Comparison of ENCODE assay signal across 14 cellular contexts in the genomic region with DNA sequence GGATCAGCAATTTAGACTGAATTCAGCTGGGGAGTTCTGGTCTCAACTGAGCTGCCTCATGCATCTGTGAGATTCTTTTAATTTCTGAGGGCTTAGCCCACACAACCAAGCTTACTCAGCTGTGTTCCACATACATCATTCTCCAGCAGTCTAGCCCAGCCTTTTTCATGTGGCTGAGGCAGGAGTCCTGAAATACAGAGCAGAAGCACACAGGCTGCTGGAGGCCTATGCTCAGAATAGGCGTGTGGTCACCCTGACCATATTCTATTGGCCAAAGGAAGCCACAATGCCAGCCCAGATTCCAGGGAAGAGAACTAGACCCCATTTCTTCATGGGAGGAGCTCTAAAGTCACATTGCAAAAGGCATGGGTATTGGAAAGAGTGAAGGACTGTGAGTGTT.
"Had no signal": no experiment of that assay in that cellular context is flagged by ENCODE, and none has a peak within 500 bp of the region (broad histone marks: within the 10 kb centered on the region; RNA-seq: fewer than 3 reads in every experiment).

No MANE protein-coding gene starts in this region.

- H3K4me1 Mint-ChIP-seq: activated CD4-positive, alpha-beta T cell treated with anti-CD3 and anti-CD28 coated beads, Interleukin-2, amount 10 ng/mL, durations not matched to agents 7 days and 5 days; activated naive CD8-positive, alpha-beta T cell treated with anti-CD3 and anti-CD28 coated beads for 36 hours; natural killer cell; stimulated activated naive CD8-positive, alpha-beta T cell treated with anti-CD3 and anti-CD28 coated beads, Interleukin-15, amount 100 ng/mL, for 72 hours had no signal

- DNase-seq: activated CD4-positive, alpha-beta T cell treated with anti-CD3 and anti-CD28 coated beads, Interleukin-2, amount 10 ng/mL, durations not matched to agents 7 days and 5 days; activated CD8-positive, alpha-beta memory T cell treated with anti-CD3 and anti-CD28 coated beads, Interleukin-2, amount 50 U/mL, for 48 hours; activated naive CD8-positive, alpha-beta T cell treated with anti-CD3 and anti-CD28 coated beads for 36 hours; effector memory CD8-positive, alpha-beta T cell; gastrocnemius medialis; left lung; mammary epithelial cell; natural killer cell; occipital lobe; right cardiac atrium; stimulated activated CD4-positive, alpha-beta T cell treated with anti-CD3 and anti-CD28 coated beads, Interleukin-1b, Interleukin-23, amount 100 ng/mL, for 48 hours; stimulated activated naive CD8-positive, alpha-beta T cell treated with anti-CD3 and anti-CD28 coated beads, Interleukin-15, amount 100 ng/mL, for 72 hours had no signal

- H3K36me3 Mint-ChIP-seq: activated naive CD8-positive, alpha-beta T cell treated with anti-CD3 and anti-CD28 coated beads for 36 hours; natural killer cell had no signal

- H3K4me3 Mint-ChIP-seq: activated CD4-positive, alpha-beta T cell treated with anti-CD3 and anti-CD28 coated beads, Interleukin-2, amount 10 ng/mL, durations not matched to agents 7 days and 5 days; activated naive CD8-positive, alpha-beta T cell treated with anti-CD3 and anti-CD28 coated beads for 36 hours; dendritic cell treated with granulocyte-macrophage colony-stimulating factor and Interleukin-4, amounts not matched to agents 40 ng/mL and 50 ng/mL, for 4 days; effector memory CD8-positive, alpha-beta T cell; natural killer cell; stimulated activated naive CD8-positive, alpha-beta T cell treated with anti-CD3 and anti-CD28 coated beads, Interleukin-15, amount 100 ng/mL, for 72 hours had no signal

- H3K27ac ChIP-seq: gastrocnemius medialis, left lung had no signal

- H3K27me3 Mint-ChIP-seq: activated CD4-positive, alpha-beta T cell treated with anti-CD3 and anti-CD28 coated beads, Interleukin-2, amount 10 ng/mL, durations not matched to agents 7 days and 5 days had no signal

- H3K4me3 ChIP-seq: gastrocnemius medialis, left lung had no signal

- ATAC-seq: effector memory CD8-positive, alpha-beta T cell; gastrocnemius medialis; left lung; natural killer cell; right cardiac atrium; stimulated activated naive CD8-positive, alpha-beta T cell treated with anti-CD3 and anti-CD28 coated beads, Interleukin-15, amount 100 ng/mL, for 72 hours had no signal

- H3K27ac Mint-ChIP-seq: activated CD4-positive, alpha-beta T cell treated with anti-CD3 and anti-CD28 coated beads, Interleukin-2, amount 10 ng/mL, durations not matched to agents 7 days and 5 days; activated naive CD8-positive, alpha-beta T cell treated with anti-CD3 and anti-CD28 coated beads for 36 hours; dendritic cell treated with granulocyte-macrophage colony-stimulating factor and Interleukin-4, amounts not matched to agents 40 ng/mL and 50 ng/mL, for 4 days; effector memory CD8-positive, alpha-beta T cell; natural killer cell; stimulated activated naive CD8-positive, alpha-beta T cell treated with anti-CD3 and anti-CD28 coated beads, Interleukin-15, amount 100 ng/mL, for 72 hours had no signal

- H3K4me1 ChIP-seq: gastrocnemius medialis, left lung had no signal

- H3K36me3 ChIP-seq: gastrocnemius medialis, left lung had no signal

- H3K27me3 ChIP-seq: gastrocnemius medialis, left lung had no signal

- H3K9me3 ChIP-seq: gastrocnemius medialis, left lung had no signal

- H3K9me3 Mint-ChIP-seq: activated CD4-positive, alpha-beta T cell treated with anti-CD3 and anti-CD28 coated beads, Interleukin-2, amount 10 ng/mL, durations not matched to agents 7 days and 5 days; dendritic cell treated with granulocyte-macrophage colony-stimulating factor and Interleukin-4, amounts not matched to agents 40 ng/mL and 50 ng/mL, for 4 days; effector memory CD8-positive, alpha-beta T cell; natural killer cell; stimulated activated naive CD8-positive, alpha-beta T cell treated with anti-CD3 and anti-CD28 coated beads, Interleukin-15, amount 100 ng/mL, for 72 hours had no signal

- FAIRE-seq: bronchial epithelial cell had no signal
